Comparison of ENCODE assay signal across 2 cellular contexts in the genomic region with DNA sequence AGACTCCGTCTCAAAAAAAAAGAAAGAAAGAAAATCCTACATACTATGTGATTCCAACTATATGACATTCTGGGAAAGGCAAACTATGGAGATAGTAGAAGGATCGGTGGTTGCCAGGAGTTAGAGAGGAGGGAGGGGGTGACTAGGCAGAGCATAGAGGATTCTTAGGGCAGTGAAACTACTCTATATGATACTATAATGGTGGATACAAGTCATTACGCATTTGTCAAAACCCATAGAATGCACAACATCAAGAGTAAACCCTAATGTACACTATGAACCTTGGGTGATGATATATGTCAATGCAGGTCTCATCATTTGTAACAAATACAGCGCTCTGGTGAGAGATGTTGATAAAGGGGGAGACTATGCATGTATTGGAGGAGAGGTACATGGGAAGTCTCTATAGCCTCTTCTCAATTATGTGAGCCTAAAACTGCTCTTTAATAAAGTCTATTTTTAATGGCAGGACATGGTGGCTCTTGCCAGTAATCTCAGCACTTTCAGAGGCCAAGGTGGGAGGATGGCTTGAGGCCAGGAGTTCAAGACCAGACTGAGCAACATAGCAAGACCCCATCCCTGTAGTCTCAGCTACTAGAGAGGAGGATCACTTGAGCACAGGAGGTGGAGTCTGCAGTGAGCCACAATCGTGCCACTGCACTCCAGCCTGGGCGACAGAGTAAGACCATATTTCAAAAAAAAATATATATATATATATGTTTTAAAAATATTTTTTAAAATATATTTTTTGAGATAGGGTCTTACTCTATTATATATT.
A peak's percentile ranks its signal among the peaks of the same experiment; 100 is the strongest.
TF ChIP-seq lines count a peak whose summit lies in the region.

No MANE protein-coding gene starts in this region.

TF ChIP-seq in HEK293, 187 proteins besides CTCF, POLR2A, EP300 and RAD21:
- TF ChIP-seq ZNF610 (tag by site-specific recombination; IDR thresholded peaks at IDR 0.05; ENCODE audit: borderline replicate concordance) (no peak), PRDM1 (tag by site-specific recombination; IDR thresholded peaks at IDR 0.05) (no peak), GLI4 (tag by site-specific recombination; IDR thresholded peaks at IDR 0.05) (no peak), ZBTB8A (tag by site-specific recombination; IDR thresholded peaks at IDR 0.05) (no peak), ZNF121 (tag by site-specific recombination; IDR thresholded peaks at IDR 0.05) (0 out of 2 replicates have a peak, but pooled peaks have one; percentile 10)
- TF ChIP-seq, protein P1, sequence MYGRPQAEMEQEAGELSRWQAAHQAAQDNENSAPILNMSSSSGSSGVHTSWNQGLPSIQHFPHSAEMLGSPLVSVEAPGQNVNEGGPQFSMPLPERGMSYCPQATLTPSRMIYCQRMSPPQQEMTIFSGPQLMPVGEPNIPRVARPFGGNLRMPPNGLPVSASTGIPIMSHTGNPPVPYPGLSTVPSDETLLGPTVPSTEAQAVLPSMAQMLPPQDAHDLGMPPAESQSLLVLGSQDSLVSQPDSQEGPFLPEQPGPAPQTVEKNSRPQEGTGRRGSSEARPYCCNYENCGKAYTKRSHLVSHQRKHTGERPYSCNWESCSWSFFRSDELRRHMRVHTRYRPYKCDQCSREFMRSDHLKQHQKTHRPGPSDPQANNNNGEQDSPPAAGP (tag by site-specific recombination; IDR thresholded peaks at IDR 0.05) = no peak

TF ChIP-seq in GM12878, 131 proteins besides CTCF, POLR2A, EP300 and RAD21 (continued from another document):
- no peak for TF ChIP-seq NBN (IDR thresholded peaks at IDR 0.05)
- no peak for TF ChIP-seq NR2F1 (conservative IDR thresholded peaks at IDR 0.05)
- TF ChIP-seq SREBF1 (IDR thresholded peaks at IDR 0.05; ENCODE audit: low read length) = no peak
- TF ChIP-seq ZNF274 (IDR thresholded peaks at IDR 0.05; ENCODE audit: insufficient read depth, insufficient read length) = no peak
- TF ChIP-seq, protein P2, sequence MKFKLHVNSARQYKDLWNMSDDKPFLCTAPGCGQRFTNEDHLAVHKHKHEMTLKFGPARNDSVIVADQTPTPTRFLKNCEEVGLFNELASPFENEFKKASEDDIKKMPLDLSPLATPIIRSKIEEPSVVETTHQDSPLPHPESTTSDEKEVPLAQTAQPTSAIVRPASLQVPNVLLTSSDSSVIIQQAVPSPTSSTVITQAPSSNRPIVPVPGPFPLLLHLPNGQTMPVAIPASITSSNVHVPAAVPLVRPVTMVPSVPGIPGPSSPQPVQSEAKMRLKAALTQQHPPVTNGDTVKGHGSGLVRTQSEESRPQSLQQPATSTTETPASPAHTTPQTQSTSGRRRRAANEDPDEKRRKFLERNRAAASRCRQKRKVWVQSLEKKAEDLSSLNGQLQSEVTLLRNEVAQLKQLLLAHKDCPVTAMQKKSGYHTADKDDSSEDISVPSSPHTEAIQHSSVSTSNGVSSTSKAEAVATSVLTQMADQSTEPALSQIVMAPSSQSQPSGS (IDR thresholded peaks at IDR 0.05; ENCODE audit: low read length) = no peak
- TF ChIP-seq CBX3 (IDR thresholded peaks at IDR 0.05; ENCODE audit: borderline replicate concordance, low read depth) = no peak
- TF ChIP-seq, protein P3, sequence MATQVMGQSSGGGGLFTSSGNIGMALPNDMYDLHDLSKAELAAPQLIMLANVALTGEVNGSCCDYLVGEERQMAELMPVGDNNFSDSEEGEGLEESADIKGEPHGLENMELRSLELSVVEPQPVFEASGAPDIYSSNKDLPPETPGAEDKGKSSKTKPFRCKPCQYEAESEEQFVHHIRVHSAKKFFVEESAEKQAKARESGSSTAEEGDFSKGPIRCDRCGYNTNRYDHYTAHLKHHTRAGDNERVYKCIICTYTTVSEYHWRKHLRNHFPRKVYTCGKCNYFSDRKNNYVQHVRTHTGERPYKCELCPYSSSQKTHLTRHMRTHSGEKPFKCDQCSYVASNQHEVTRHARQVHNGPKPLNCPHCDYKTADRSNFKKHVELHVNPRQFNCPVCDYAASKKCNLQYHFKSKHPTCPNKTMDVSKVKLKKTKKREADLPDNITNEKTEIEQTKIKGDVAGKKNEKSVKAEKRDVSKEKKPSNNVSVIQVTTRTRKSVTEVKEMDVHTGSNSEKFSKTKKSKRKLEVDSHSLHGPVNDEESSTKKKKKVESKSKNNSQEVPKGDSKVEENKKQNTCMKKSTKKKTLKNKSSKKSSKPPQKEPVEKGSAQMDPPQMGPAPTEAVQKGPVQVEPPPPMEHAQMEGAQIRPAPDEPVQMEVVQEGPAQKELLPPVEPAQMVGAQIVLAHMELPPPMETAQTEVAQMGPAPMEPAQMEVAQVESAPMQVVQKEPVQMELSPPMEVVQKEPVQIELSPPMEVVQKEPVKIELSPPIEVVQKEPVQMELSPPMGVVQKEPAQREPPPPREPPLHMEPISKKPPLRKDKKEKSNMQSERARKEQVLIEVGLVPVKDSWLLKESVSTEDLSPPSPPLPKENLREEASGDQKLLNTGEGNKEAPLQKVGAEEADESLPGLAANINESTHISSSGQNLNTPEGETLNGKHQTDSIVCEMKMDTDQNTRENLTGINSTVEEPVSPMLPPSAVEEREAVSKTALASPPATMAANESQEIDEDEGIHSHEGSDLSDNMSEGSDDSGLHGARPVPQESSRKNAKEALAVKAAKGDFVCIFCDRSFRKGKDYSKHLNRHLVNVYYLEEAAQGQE (IDR thresholded peaks at IDR 0.05; ENCODE audit: low read depth, low read length) = no peak
- TF ChIP-seq CHD2 (IDR thresholded peaks at IDR 0.05; ENCODE audit: borderline replicate concordance, low read depth, low read length) = no peak
- TF ChIP-seq POLR2AphosphoS5 (IDR thresholded peaks at IDR 0.05; ENCODE audit: low read length) = no peak; the same call in 1 of the 2 replicates
- no peak for TF ChIP-seq TCF3 (IDR thresholded peaks at IDR 0.05; ENCODE audit: borderline replicate concordance, insufficient read depth, low read depth, low read length)
- TF ChIP-seq, protein P4, sequence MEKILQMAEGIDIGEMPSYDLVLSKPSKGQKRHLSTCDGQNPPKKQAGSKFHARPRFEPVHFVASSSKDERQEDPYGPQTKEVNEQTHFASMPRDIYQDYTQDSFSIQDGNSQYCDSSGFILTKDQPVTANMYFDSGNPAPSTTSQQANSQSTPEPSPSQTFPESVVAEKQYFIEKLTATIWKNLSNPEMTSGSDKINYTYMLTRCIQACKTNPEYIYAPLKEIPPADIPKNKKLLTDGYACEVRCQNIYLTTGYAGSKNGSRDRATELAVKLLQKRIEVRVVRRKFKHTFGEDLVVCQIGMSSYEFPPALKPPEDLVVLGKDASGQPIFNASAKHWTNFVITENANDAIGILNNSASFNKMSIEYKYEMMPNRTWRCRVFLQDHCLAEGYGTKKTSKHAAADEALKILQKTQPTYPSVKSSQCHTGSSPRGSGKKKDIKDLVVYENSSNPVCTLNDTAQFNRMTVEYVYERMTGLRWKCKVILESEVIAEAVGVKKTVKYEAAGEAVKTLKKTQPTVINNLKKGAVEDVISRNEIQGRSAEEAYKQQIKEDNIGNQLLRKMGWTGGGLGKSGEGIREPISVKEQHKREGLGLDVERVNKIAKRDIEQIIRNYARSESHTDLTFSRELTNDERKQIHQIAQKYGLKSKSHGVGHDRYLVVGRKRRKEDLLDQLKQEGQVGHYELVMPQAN (conservative IDR thresholded peaks at IDR 0.05) = no peak
- TF ChIP-seq, protein P5, sequence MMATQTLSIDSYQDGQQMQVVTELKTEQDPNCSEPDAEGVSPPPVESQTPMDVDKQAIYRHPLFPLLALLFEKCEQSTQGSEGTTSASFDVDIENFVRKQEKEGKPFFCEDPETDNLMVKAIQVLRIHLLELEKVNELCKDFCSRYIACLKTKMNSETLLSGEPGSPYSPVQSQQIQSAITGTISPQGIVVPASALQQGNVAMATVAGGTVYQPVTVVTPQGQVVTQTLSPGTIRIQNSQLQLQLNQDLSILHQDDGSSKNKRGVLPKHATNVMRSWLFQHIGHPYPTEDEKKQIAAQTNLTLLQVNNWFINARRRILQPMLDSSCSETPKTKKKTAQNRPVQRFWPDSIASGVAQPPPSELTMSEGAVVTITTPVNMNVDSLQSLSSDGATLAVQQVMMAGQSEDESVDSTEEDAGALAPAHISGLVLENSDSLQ (IDR thresholded peaks at IDR 0.05) = no peak
- TF ChIP-seq CREB1 (IDR thresholded peaks at IDR 0.05; ENCODE audit: low read depth) = no peak
